Comparison of ENCODE assay signal across 25 cellular contexts in genomic region chr19:2823646-2824045, GRCh38. TPM values are rescaled to one million over a fixed set of nuclear protein-coding genes. Genes with fewer than 3 reads are reported as not detected.
"Had no signal": no experiment of that assay in that cellular context is flagged by ENCODE, and none has a peak within 500 bp of the region (broad histone marks: within the 10 kb centered on the region; RNA-seq: fewer than 3 reads in every experiment).

No MANE protein-coding gene starts in this region.

- DNase-seq: dermis blood vessel endothelial cell; dorsolateral prefrontal cortex; effector CD4-positive, alpha-beta T cell; effector memory CD4-positive, alpha-beta T cell; foreskin keratinocyte; glutamatergic neuron; head of caudate nucleus; heart right ventricle; hippocampal formation; left cardiac atrium; left lung; left ventricle myocardium superior; lower lobe of right lung; mesenchymal stem cell; naive B cell had no signal

- H3K9me3 ChIP-seq: esophagus muscularis mucosa, gastroesophageal sphincter, lower lobe of right lung had no signal

- H3K27ac Mint-ChIP-seq: mesothelial cell of epicardium, naive B cell had no signal

- H3K27me3 Mint-ChIP-seq: naive B cell had no signal

- H3K4me3 Mint-ChIP-seq: mesothelial cell of epicardium had no signal

- H3K4me1 ChIP-seq: foreskin keratinocyte had no signal

- H3K4me3 ChIP-seq: coronary artery, dorsolateral prefrontal cortex, esophagus muscularis mucosa, gastroesophageal sphincter, heart right ventricle, left lung, lower lobe of right lung, mucosa of descending colon had no signal

- H3K27ac ChIP-seq: coronary artery, dorsolateral prefrontal cortex, esophagus muscularis mucosa, foreskin keratinocyte, gastroesophageal sphincter, heart right ventricle, left lung, lower lobe of right lung had no signal

- H3K27me3 ChIP-seq: dorsolateral prefrontal cortex, esophagus muscularis mucosa, foreskin keratinocyte, gastroesophageal sphincter, heart right ventricle, left lung had no signal

RNA-seq across cellular contexts. Expression of gene ZNF556, which starts 43.5 kb away (rescaled TPM):
- total RNA-seq: endothelial cell of umbilical vein, foreskin keratinocyte, glomerular endothelial cell, kidney epithelial cell, left cardiac atrium, left lung, left ventricle myocardium superior, lower lobe of right lung, lung microvascular endothelial cell, mesenteric fat pad had no signal
- polyA plus RNA-seq: foreskin keratinocyte had no signal
